ENCODE assay signal across 9 cellular contexts in the genomic region with DNA sequence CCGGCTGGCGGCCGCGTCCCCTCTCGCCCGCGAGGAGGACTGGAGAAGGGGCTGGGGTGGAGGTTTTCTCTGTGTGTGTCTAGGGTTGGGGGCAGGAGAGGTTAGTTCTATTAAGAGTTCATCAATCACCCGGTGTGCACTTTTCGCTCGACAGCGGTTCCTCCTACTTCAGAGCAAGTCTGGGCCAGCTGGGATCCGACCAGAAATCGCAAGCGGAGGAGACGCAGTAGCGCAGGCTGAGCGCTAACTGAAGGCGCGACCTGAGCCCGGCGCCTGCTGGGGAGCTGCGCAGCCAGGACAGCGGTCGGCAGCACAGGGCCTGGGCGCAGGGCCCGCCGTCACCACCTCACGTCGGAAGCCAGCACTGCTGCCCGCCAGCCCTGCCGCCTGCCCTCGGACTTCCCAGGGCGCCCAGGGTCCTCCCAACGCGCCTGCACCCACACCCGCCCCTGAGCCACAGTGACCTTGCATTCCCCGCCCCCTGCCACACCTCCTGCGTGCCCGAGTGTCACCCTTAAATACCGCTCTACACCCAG. TPM values are rescaled to one million over a fixed set of nuclear protein-coding genes. Genes with fewer than 3 reads are reported as not detected.
DNase-seq lines count a peak whose midpoint lies in the region; ATAC-seq, FAIRE-seq and TF ChIP-seq lines count a peak whose summit lies in the region.
"Had no signal": no experiment of that assay in that cellular context is flagged by ENCODE, and none has a peak within 500 bp of the region (broad histone marks: within the 10 kb centered on the region; RNA-seq: fewer than 3 reads in every experiment).

No MANE protein-coding gene starts in this region.

- no peak overlapping the region for H2BK20ac ChIP-seq in H1 (ENCODE audit: low read length)

- no peak overlapping the region for H3K56ac ChIP-seq in H1 (replicated peaks; ENCODE audit: insufficient read length, low read depth, low read length)

- peak; percentile 62 for DNase-seq in NCI-H2171 treated with DMSO at 0.1 percent for 48 hours (lab: John Stamatoyannopoulos, UW)
- peak in 1 of 2 experiments; percentile 74 for DNase-seq in H1 (ENCODE audit: low read depth in 1 of 2, low spot score in 2 of 2)
- no peak for DNase-seq in putamen (ENCODE audit: low spot score)
- no peak for DNase-seq in middle frontal gyrus (ENCODE audit: extremely low spot score, low spot score)
- no peak for DNase-seq in cortex of kidney (lab: John Stamatoyannopoulos, UW)

- H3K4me1 ChIP-seq in H1 (replicated peaks in 1 of 4; ENCODE audit: control insufficient read depth in 3 of 4, insufficient read depth in 4 of 4, low read length in 3 of 4) (peaks cover 3 to 17% (median 7%) of the 10 kb centered on the region in 4 experiments), rectal smooth muscle tissue (ENCODE audit: control insufficient read depth, insufficient read depth, low read length) (no peaks in the 10 kb centered on the region)

- no peak overlapping the region for H4K8ac ChIP-seq in H1 (ENCODE audit: extremely low read depth, insufficient read depth, low read length)

- TF ChIP-seq EP300 in H1 (IDR thresholded peaks at IDR 0.05; ENCODE audit: borderline replicate concordance in 1 of 2, low read depth in 2 of 2, low read length in 2 of 2), result no peak

- H3K27ac ChIP-seq in H1 (ENCODE audit: low read depth, low read length), result no peak overlapping the region
- H3K27ac ChIP-seq in rectal smooth muscle tissue (ENCODE audit: low read depth, low read length), result no peak overlapping the region

- no peak overlapping the region for H4K91ac ChIP-seq in H1 (replicated peaks; ENCODE audit: insufficient read length, low read length)

- H3K4ac ChIP-seq in H1 (replicated peaks; ENCODE audit: insufficient read length, low read depth, low read length), result no peak overlapping the region

- no peak overlapping the region for H4K5ac ChIP-seq in H1 (ENCODE audit: insufficient read length, low read depth, low read length)

- no peak for FAIRE-seq in H1 (lab: Jason Lieb, UNC)

- no peak overlapping the region for H3K18ac ChIP-seq in H1 (ENCODE audit: extremely low read depth, low read length)

- 0 out of 4 replicates have a peak, but pooled peaks of 1 of the 2 experiments have one; percentile 4 for TF ChIP-seq RAD21 in H1 (IDR thresholded peaks at IDR 0.05 in 1 of 2, conservative IDR thresholded peaks at IDR 0.05 in 1 of 2; ENCODE audit: low read depth in 2 of 2, low read length in 2 of 2)

- ATAC-seq in GM19351 (IDR thresholded peaks at IDR 0.05; ENCODE audit: unreplicated experiment) (peak; percentile 40), HG03571 (IDR thresholded peaks at IDR 0.05; ENCODE audit: unreplicated experiment) (no peak)

- no peak overlapping the region for H3K9ac ChIP-seq in H1 (replicated peaks in 1 of 4; ENCODE audit: extremely low read depth in 1 of 4, low read depth in 3 of 4, low read length in 3 of 4)
- no peak overlapping the region for H3K9ac ChIP-seq in rectal smooth muscle tissue (ENCODE audit: low read length)

- peaks cover 92 to 99% (median 97%) of the 10 kb centered on the region in 4 experiments for H3K27me3 ChIP-seq in H1 (replicated peaks in 1 of 4; ENCODE audit: control insufficient read depth in 3 of 4, extremely low read depth in 1 of 4, insufficient read depth in 3 of 4, low read length in 3 of 4)
- H3K27me3 ChIP-seq in rectal smooth muscle tissue (ENCODE audit: control insufficient read depth, insufficient read depth, low read length), result peaks cover 5% of the 10 kb centered on the region

- H3K4me3 ChIP-seq in H1 (ENCODE audit: extremely low read depth in 1 of 4, insufficient read depth in 2 of 4, low read depth in 3 of 4, low read length in 4 of 4) (peak overlapping the region; percentile 24 to 56 (median 34); a peak in 5 of 8 replicates), rectal smooth muscle tissue (ENCODE audit: low read length) (peak overlapping the region; percentile 63)

- H2BK5ac ChIP-seq in H1 (ENCODE audit: low read depth, low read length), result no peak overlapping the region

- no peak for TF ChIP-seq POLR2A in H1 (IDR thresholded peaks at IDR 0.05; ENCODE audit: control extremely low read depth in 1 of 2, low read depth in 2 of 2, low read length in 2 of 2)

- CTCF ChIA-PET in H1 (lab: Charles Lee; ENCODE audit: partially characterized antibody), result interaction anchor here (0.9 to 5.7 kb wide), 8 partner anchors 9 to 378 kb away, joined by 3 to 30 read pairs (median 6); no protein-coding TSS in a partner anchor

- H3K4me2 ChIP-seq in H1 (ENCODE audit: insufficient read depth in 1 of 2, low read depth in 2 of 2, low read length in 2 of 2), result peak overlapping the region; percentile 73

- H2AFZ ChIP-seq in H1 (ENCODE audit: low read length), result no peak overlapping the region

- no peak overlapping the region for H3K14ac ChIP-seq in H1 (ENCODE audit: insufficient read length)

- POLR2A ChIA-PET in H1 (lab: Charles Lee; ENCODE audit: partially characterized antibody), result interaction anchor here (0.6 to 1.0 kb wide), 3 partner anchors 10 to 1579 kb away, joined by 3 read pairs; partner anchors contain the start of gene HOXD1

- no peak overlapping the region for H3K23ac ChIP-seq in H1 (ENCODE audit: insufficient read length)

- H3K36me3 ChIP-seq in H1 (ENCODE audit: control insufficient read depth in 2 of 4, insufficient read depth in 4 of 4, low read length in 3 of 4) (no peaks in the 10 kb centered on the region), rectal smooth muscle tissue (ENCODE audit: control insufficient read depth, insufficient read depth, low read length) (no peaks in the 10 kb centered on the region)

- no peak overlapping the region for H2BK15ac ChIP-seq in H1 (ENCODE audit: low read length)

- no peak overlapping the region for H2AK5ac ChIP-seq in H1 (ENCODE audit: low read depth, low read length)

- 2% methylated on average over 36 of the region's 40 CpGs; no CpG with 5 or more reads in 1 of the 2 experiments for WGBS in H1 (ENCODE audit: extremely low coverage in 1 of 2, insufficient coverage in 1 of 2, insufficient read length in 1 of 2, insufficient replicate concordance in 2 of 2, low coverage in 1 of 2, low lambda C conversion rate in 2 of 2, missing lambda C conversion rate in 1 of 2), 2 experiments

- H4K20me1 ChIP-seq in H1 (replicated peaks in 1 of 2; ENCODE audit: control insufficient read depth in 1 of 2, insufficient read depth in 2 of 2, low read length in 2 of 2), result peaks cover 10 to 25% of the 10 kb centered on the region in 2 experiments

- H2BK12ac ChIP-seq in H1 (ENCODE audit: low read depth, low read length), result no peak overlapping the region

- H2BK120ac ChIP-seq in H1 (replicated peaks; ENCODE audit: low read depth, low read length), result no peak overlapping the region

- no peak for TF ChIP-seq CTCF in H1 (IDR thresholded peaks at IDR 0.05; ENCODE audit: control extremely low read depth in 1 of 3, insufficient read depth in 1 of 3, low read depth in 1 of 3, low read length in 3 of 3)

- peaks cover 6% of the 10 kb centered on the region; the same call in 1 of the 2 replicates for H3K23me2 ChIP-seq in H1 (ENCODE audit: low read depth, low read length)

- no peaks in the 10 kb centered on the region for H3K79me1 ChIP-seq in H1 (ENCODE audit: low read depth, low read length)

- H3K9me3 ChIP-seq in H1 (ENCODE audit: insufficient read depth in 2 of 2, low read depth in 1 of 2, low read length in 1 of 2), result no peaks in the 10 kb centered on the region

- no peaks in the 10 kb centered on the region for H3K79me2 ChIP-seq in H1 (ENCODE audit: control insufficient read depth in 1 of 2, insufficient read depth in 2 of 2, low read length in 2 of 2)

RNA-seq across cellular contexts. Expression of gene HOXD1, which starts 10.1 kb away (rescaled TPM):
- total RNA-seq in H1 (2021; fragmentation: NEBNext Ultra II Directional; extraction: Animal tissue kit (Norgen Biotek cat#: 25700)), result not detected in 2 replicates
- 0.03 TPM in 1 of 2 replicates, not detected in the other for polyA plus RNA-seq in H1 (2011; rRNA removed)
- not detected for polyA plus RNA-seq in H1 (2011; cell fraction: cytosol; rRNA removed)
- not detected for polyA plus RNA-seq in H1 (2011; cell fraction: nucleus; rRNA removed)
- not detected in 4 replicates for polyA plus RNA-seq in H1 (2012, experiment 1 of 2)
- 0.13 TPM for polyA plus RNA-seq in H1 (2012, experiment 2 of 2)
- polyA plus RNA-seq in H1 (2013, experiment 1 of 2), result not detected
- 0.02 TPM for polyA plus RNA-seq in H1 (2013, experiment 2 of 2)
- polyA minus RNA-seq in H1 (2011; rRNA and poly(A)+ RNA removed), result not detected in 2 replicates
- not detected for polyA minus RNA-seq in H1 (2011; cell fraction: cytosol; rRNA and poly(A)+ RNA removed)
- 0.30 TPM for polyA minus RNA-seq in H1 (2011; cell fraction: nucleus; rRNA and poly(A)+ RNA removed)
- total RNA-seq: activated naive CD4-positive, alpha-beta T cell treated with anti-CD3 and anti-CD28 coated beads, Interleukin-2, amount 50 U/mL, for 72 hours had no signal

RNA-seq across cellular contexts. Expression of gene HOXD3, which starts 21.2 kb away (rescaled TPM):
- total RNA-seq in H1 (2021; fragmentation: NEBNext Ultra II Directional; extraction: Animal tissue kit (Norgen Biotek cat#: 25700)), result not detected in 2 replicates
- polyA plus RNA-seq in H1 (2011; rRNA removed), result not detected in 2 replicates
- polyA plus RNA-seq in H1 (2011; cell fraction: cytosol; rRNA removed), result not detected
- not detected for polyA plus RNA-seq in H1 (2011; cell fraction: nucleus; rRNA removed)
- not detected in 4 replicates for polyA plus RNA-seq in H1 (2012, experiment 1 of 2)
- not detected for polyA plus RNA-seq in H1 (2012, experiment 2 of 2)
- polyA plus RNA-seq in H1 (2013, experiment 1 of 2), result not detected
- polyA plus RNA-seq in H1 (2013, experiment 2 of 2), result not detected
- not detected in 2 replicates for polyA minus RNA-seq in H1 (2011; rRNA and poly(A)+ RNA removed)
- not detected for polyA minus RNA-seq in H1 (2011; cell fraction: cytosol; rRNA and poly(A)+ RNA removed)
- not detected for polyA minus RNA-seq in H1 (2011; cell fraction: nucleus; rRNA and poly(A)+ RNA removed)
- total RNA-seq: activated naive CD4-positive, alpha-beta T cell treated with anti-CD3 and anti-CD28 coated beads, Interleukin-2, amount 50 U/mL, for 72 hours had no signal

RNA-seq across cellular contexts. Expression of gene HOXD4, which starts 27.0 kb away (rescaled TPM):
- total RNA-seq in H1 (2021; fragmentation: NEBNext Ultra II Directional; extraction: Animal tissue kit (Norgen Biotek cat#: 25700)), result not detected in 2 replicates
- not detected in 2 replicates for polyA plus RNA-seq in H1 (2011; rRNA removed)
- not detected for polyA plus RNA-seq in H1 (2011; cell fraction: cytosol; rRNA removed)
- polyA plus RNA-seq in H1 (2011; cell fraction: nucleus; rRNA removed), result not detected
- polyA plus RNA-seq in H1 (2012, experiment 1 of 2), result not detected in 4 replicates
- not detected for polyA plus RNA-seq in H1 (2012, experiment 2 of 2)
- not detected for polyA plus RNA-seq in H1 (2013, experiment 1 of 2)
- polyA plus RNA-seq in H1 (2013, experiment 2 of 2), result not detected
- not detected in 2 replicates for polyA minus RNA-seq in H1 (2011; rRNA and poly(A)+ RNA removed)
- polyA minus RNA-seq in H1 (2011; cell fraction: cytosol; rRNA and poly(A)+ RNA removed), result not detected
- polyA minus RNA-seq in H1 (2011; cell fraction: nucleus; rRNA and poly(A)+ RNA removed), result not detected
- total RNA-seq: activated naive CD4-positive, alpha-beta T cell treated with anti-CD3 and anti-CD28 coated beads, Interleukin-2, amount 50 U/mL, for 72 hours had no signal

RNA-seq across cellular contexts. Expression of gene HOXD8, which starts 48.8 kb away (rescaled TPM):
- total RNA-seq in H1 (2021; fragmentation: NEBNext Ultra II Directional; extraction: Animal tissue kit (Norgen Biotek cat#: 25700)), result not detected in 2 replicates
- polyA plus RNA-seq in H1 (2011; rRNA removed), result not detected in 2 replicates
- polyA plus RNA-seq in H1 (2011; cell fraction: cytosol; rRNA removed), result not detected
- not detected for polyA plus RNA-seq in H1 (2011; cell fraction: nucleus; rRNA removed)
- not detected in 4 replicates for polyA plus RNA-seq in H1 (2012, experiment 1 of 2)
- polyA plus RNA-seq in H1 (2012, experiment 2 of 2), result not detected
- polyA plus RNA-seq in H1 (2013, experiment 1 of 2), result not detected
- polyA plus RNA-seq in H1 (2013, experiment 2 of 2), result not detected
- not detected in 2 replicates for polyA minus RNA-seq in H1 (2011; rRNA and poly(A)+ RNA removed)
- polyA minus RNA-seq in H1 (2011; cell fraction: cytosol; rRNA and poly(A)+ RNA removed), result not detected
- not detected for polyA minus RNA-seq in H1 (2011; cell fraction: nucleus; rRNA and poly(A)+ RNA removed)
- total RNA-seq: activated naive CD4-positive, alpha-beta T cell treated with anti-CD3 and anti-CD28 coated beads, Interleukin-2, amount 50 U/mL, for 72 hours had no signal

RNA-seq across cellular contexts. Expression of gene HOXD9, which starts 55.8 kb away (rescaled TPM):
- total RNA-seq in H1 (2021; fragmentation: NEBNext Ultra II Directional; extraction: Animal tissue kit (Norgen Biotek cat#: 25700)), result not detected in 2 replicates
- not detected in 2 replicates for polyA plus RNA-seq in H1 (2011; rRNA removed)
- polyA plus RNA-seq in H1 (2011; cell fraction: cytosol; rRNA removed), result not detected
- polyA plus RNA-seq in H1 (2011; cell fraction: nucleus; rRNA removed), result not detected
- polyA plus RNA-seq in H1 (2012, experiment 1 of 2), result not detected in 4 replicates
- polyA plus RNA-seq in H1 (2012, experiment 2 of 2), result not detected
- not detected for polyA plus RNA-seq in H1 (2013, experiment 1 of 2)
- polyA plus RNA-seq in H1 (2013, experiment 2 of 2), result not detected
- not detected in 2 replicates for polyA minus RNA-seq in H1 (2011; rRNA and poly(A)+ RNA removed)
- not detected for polyA minus RNA-seq in H1 (2011; cell fraction: cytosol; rRNA and poly(A)+ RNA removed)
- polyA minus RNA-seq in H1 (2011; cell fraction: nucleus; rRNA and poly(A)+ RNA removed), result not detected
- total RNA-seq: activated naive CD4-positive, alpha-beta T cell treated with anti-CD3 and anti-CD28 coated beads, Interleukin-2, amount 50 U/mL, for 72 hours had no signal
